In genomic region chrX:10199212-10199611, GRCh38 we compare ENCODE assay signal across 9 cellular contexts. TPM values are rescaled to one million over a fixed set of nuclear protein-coding genes. Genes with fewer than 3 reads are reported as not detected.
DNase-seq lines count a peak whose midpoint lies in the region; ATAC-seq and TF ChIP-seq lines count a peak whose summit lies in the region.
"Had no signal": no experiment of that assay in that cellular context is flagged by ENCODE, and none has a peak within 500 bp of the region (broad histone marks: within the 10 kb centered on the region; RNA-seq: fewer than 3 reads in every experiment).

No MANE protein-coding gene starts in this region.

- H3K36me3 ChIP-seq in IMR-90 (ENCODE audit: control insufficient read depth, insufficient read depth, low read length), result no peaks in the 10 kb centered on the region

- ATAC-seq in stimulated activated naive CD8-positive, alpha-beta T cell treated with anti-CD3 and anti-CD28 coated beads, Interleukin-15, Interleukin-2, amounts not matched to agents 100 U/mL and 50 U/mL, for 24 hours, result peak; percentile 14
- ATAC-seq in stimulated activated naive CD8-positive, alpha-beta T cell treated with anti-CD3 and anti-CD28 coated beads, Interleukin-15, amount 100 ng/mL, for 72 hours, result no peak
- ATAC-seq in IMR-90 (ENCODE audit: low read depth), result no peak
- no peak for ATAC-seq in HG02970 (IDR thresholded peaks at IDR 0.05; ENCODE audit: low FRiP score, unreplicated experiment)
- ATAC-seq: foreskin keratinocyte had no signal

- no peak overlapping the region for H3K9ac ChIP-seq in IMR-90 (ENCODE audit: low read depth, low read length)

- H3K23ac ChIP-seq in IMR-90 (ENCODE audit: low read depth, low read length), result no peak overlapping the region

- no peak overlapping the region for H2AK9ac ChIP-seq in IMR-90 (replicated peaks; ENCODE audit: low read depth, low read length, poor library complexity)

- H3K27me3 ChIP-seq in IMR-90 (ENCODE audit: control insufficient read depth, insufficient read depth, low read length), result no peaks in the 10 kb centered on the region
- H3K27me3 ChIP-seq: foreskin keratinocyte had no signal

- POLR2A ChIA-PET in IMR-90 (lab: Charles Lee; ENCODE audit: unreplicated experiment) (no interaction called here), RWPE1 (lab: Yijun Ruan, JAX; ENCODE audit: low non-redundant PET) (no interaction called here)

- TF ChIP-seq CTCF in IMR-90 (conservative IDR thresholded peaks at IDR 0.05; ENCODE audit: low read depth, low read length), result no peak
- no peak for TF ChIP-seq CTCF in RWPE1 (conservative IDR thresholded peaks at IDR 0.05; ENCODE audit: low read depth)

- H2BK20ac ChIP-seq in IMR-90 (ENCODE audit: low read depth, low read length), result no peak overlapping the region

- no peak overlapping the region for H3K4me3 ChIP-seq in IMR-90 (ENCODE audit: insufficient read depth, low read depth, low read length)

- H3K4me1 ChIP-seq in IMR-90 (ENCODE audit: control insufficient read depth, insufficient read depth, low read length), result peaks cover 5% of the 10 kb centered on the region
- H3K4me1 ChIP-seq: foreskin keratinocyte had no signal

- H3K27ac Mint-ChIP-seq in stimulated activated naive CD8-positive, alpha-beta T cell treated with anti-CD3 and anti-CD28 coated beads, Interleukin-15, amount 100 ng/mL, for 72 hours, result no peak overlapping the region

- no peak overlapping the region for H2BK5ac ChIP-seq in IMR-90 (ENCODE audit: low read depth, low read length, poor library complexity, severe bottlenecking)

- in situ Hi-C loops in IMR-90 (cut with MboI; ENCODE audit: low sequenced_read_pairs), result loop anchor here (10.0 to 25.0 kb wide), 2 partner anchors 416 to 1563 kb away; partner anchors contain the start of gene MSL3

- H3K18ac ChIP-seq in IMR-90 (ENCODE audit: low read depth, low read length), result no peak overlapping the region

- no TSS peak for BruUV-seq in IMR-90 (replicated peaks; lab: Mats Ljungman, UMichigan)

- no peaks in the 10 kb centered on the region for H3K4me1 Mint-ChIP-seq in stimulated activated naive CD8-positive, alpha-beta T cell treated with anti-CD3 and anti-CD28 coated beads, Interleukin-15, amount 100 ng/mL, for 72 hours

- no peaks in the 10 kb centered on the region for H3K79me1 ChIP-seq in IMR-90 (ENCODE audit: low read depth in 1 of 2, low read length in 2 of 2)

- H3K4ac ChIP-seq in IMR-90 (ENCODE audit: low read depth, low read length), result no peak overlapping the region

- H3K27me3 Mint-ChIP-seq in stimulated activated naive CD8-positive, alpha-beta T cell treated with anti-CD3 and anti-CD28 coated beads, Interleukin-15, amount 100 ng/mL, for 72 hours, result no peaks in the 10 kb centered on the region

- WGBS in IMR-90 (ENCODE audit: extremely low coverage in 2 of 2, insufficient read length in 1 of 2), 2 experiments, result no CpG with 5 or more reads among the region's 6 CpGs

- H3K4me3 Mint-ChIP-seq in stimulated activated naive CD8-positive, alpha-beta T cell treated with anti-CD3 and anti-CD28 coated beads, Interleukin-15, amount 100 ng/mL, for 72 hours, result no peak overlapping the region

- no peak for TF ChIP-seq POLR2A in IMR-90 (IDR thresholded peaks at IDR 0.05; ENCODE audit: low read depth, low read length)
- no peak for TF ChIP-seq POLR2A in erythroblast (IDR thresholded peaks at IDR 0.05; ENCODE audit: low read length)

- H2AFZ ChIP-seq in IMR-90 (replicated peaks; ENCODE audit: low read length, poor library complexity), result no peak overlapping the region

- H3K56ac ChIP-seq in IMR-90 (ENCODE audit: extremely low read depth, insufficient read depth, low read length), result no peak overlapping the region

- no peak overlapping the region for H3K14ac ChIP-seq in IMR-90 (replicated peaks; ENCODE audit: low read depth, low read length)

- no peak for DNase-seq in stimulated activated naive CD8-positive, alpha-beta T cell treated with anti-CD3 and anti-CD28 coated beads, Interleukin-15, Interleukin-2, amounts not matched to agents 100 U/mL and 50 U/mL, for 24 hours
- DNase-seq in stimulated activated naive CD8-positive, alpha-beta T cell treated with anti-CD3 and anti-CD28 coated beads, Interleukin-15, amount 100 ng/mL, for 72 hours, result no peak
- peak; percentile 67 for DNase-seq in IMR-90
- DNase-seq in erythroblast (lab: John Stamatoyannopoulos, UW), result peak; percentile 50 to 70
- no peak for DNase-seq in NCI-H128 (lab: John Stamatoyannopoulos, UW; ENCODE audit: unreplicated experiment)
- no peak for DNase-seq in RWPE1 (ENCODE audit: low spot score)
- DNase-seq in NCI-H510A (lab: John Stamatoyannopoulos, UW), result no peak

- H2BK120ac ChIP-seq in IMR-90 (ENCODE audit: low read depth, low read length), result no peak overlapping the region

- H3K27ac ChIP-seq in IMR-90 (ENCODE audit: insufficient read depth, low read length) (no peak overlapping the region), RWPE1 (no peak overlapping the region)
- H3K27ac ChIP-seq: foreskin keratinocyte had no signal

- H3K4me2 ChIP-seq in IMR-90 (ENCODE audit: low read depth, low read length), result no peak overlapping the region; the same call in 1 of the 2 replicates

- no peak overlapping the region; a peak in 1 of 4 replicates for H4K8ac ChIP-seq in IMR-90 (ENCODE audit: low read depth in 2 of 2, low read length in 2 of 2)

- intact Hi-C loops in IMR-90 (cut with micrococcal nuclease), result loop anchor here (10.0 kb wide), 1 partner anchor 246 kb away; no protein-coding TSS in a partner anchor

- no peak for TF ChIP-seq RAD21 in IMR-90 (IDR thresholded peaks at IDR 0.05; ENCODE audit: low read length)

- no peak overlapping the region for H2AK5ac ChIP-seq in IMR-90 (ENCODE audit: low read depth, low read length)

- H4K20me1 ChIP-seq in IMR-90 (ENCODE audit: insufficient read depth, low read length), result no peaks in the 10 kb centered on the region

- no peaks in the 10 kb centered on the region for H3K9me1 ChIP-seq in IMR-90 (ENCODE audit: insufficient read depth, low read length)

- dilution Hi-C loops in IMR-90 (cut with HindIII; ENCODE audit: low sequenced_read_pairs, unreplicated experiment), result loop anchor here (25.0 kb wide), 1 partner anchor 938 kb away; no protein-coding TSS in a partner anchor

- no peaks in the 10 kb centered on the region for H3K9me3 ChIP-seq in IMR-90 (ENCODE audit: control insufficient read depth, insufficient read depth, low read length)

- H3K9me3 Mint-ChIP-seq in stimulated activated naive CD8-positive, alpha-beta T cell treated with anti-CD3 and anti-CD28 coated beads, Interleukin-15, amount 100 ng/mL, for 72 hours, result no peaks in the 10 kb centered on the region

- H2BK15ac ChIP-seq in IMR-90 (ENCODE audit: low read depth, low read length), result no peak overlapping the region

- CTCF ChIA-PET in IMR-90 (lab: Yijun Ruan, JAX), result no interaction called here
- CTCF ChIA-PET in RWPE1 (lab: Yijun Ruan, JAX), result interaction anchor here (0.6 to 1.4 kb wide), 2 partner anchors 9 to 54 kb away, joined by 3 to 4 read pairs; no protein-coding TSS in a partner anchor

- no peak overlapping the region for H4K5ac ChIP-seq in IMR-90 (ENCODE audit: low read depth, low read length)

- no peak overlapping the region for H4K91ac ChIP-seq in IMR-90 (ENCODE audit: insufficient read depth, low read depth, low read length)

TF ChIP-seq in IMR-90, 13 proteins besides CTCF, POLR2A, EP300 and RAD21:
- TF ChIP-seq CEBPB (IDR thresholded peaks at IDR 0.05; ENCODE audit: low read depth, low read length), result peak; percentile 77
- no peak for TF ChIP-seq NFE2L2 (IDR thresholded peaks at IDR 0.05; ENCODE audit: low read depth, low read length)
- TF ChIP-seq SMC3 (IDR thresholded peaks at IDR 0.05; ENCODE audit: low read depth, low read length), result no peak
- TF ChIP-seq RFX5 (IDR thresholded peaks at IDR 0.05; ENCODE audit: low read depth, low read length), result no peak
- TF ChIP-seq FOS (IDR thresholded peaks at IDR 0.05; ENCODE audit: low read depth, low read length), result no peak

RNA-seq across cellular contexts. Expression of gene CLCN4, which starts 42.4 kb away (rescaled TPM):
- total RNA-seq in IMR-90 (2012; rRNA removed), result 3.9 and 4.5 TPM in 2 replicates
- polyA plus RNA-seq in IMR-90 (2012; rRNA removed), result 2.2 and 2.5 TPM in 2 replicates
- polyA plus RNA-seq in IMR-90 (2012; cell fraction: cytosol; rRNA removed), result 1.7 and 1.9 TPM in 2 replicates
- 0.87 and 0.94 TPM in 2 replicates for polyA plus RNA-seq in IMR-90 (2012; cell fraction: nucleus; rRNA removed; ENCODE audit: low replicate concordance)

Comparison
In these comparisons a context has a peak if more than half of its experiments do, and no peak if none do; other contexts are left out.
1. DNase-seq: peak in IMR-90 (single experiment) and erythroblast (2 of 2); none in stimulated activated naive CD8-positive, alpha-beta T cell treated with anti-CD3 and anti-CD28 coated beads, Interleukin-15, Interleukin-2, amounts not matched to agents 100 U/mL and 50 U/mL, for 24 hours (single experiment), stimulated activated naive CD8-positive, alpha-beta T cell treated with anti-CD3 and anti-CD28 coated beads, Interleukin-15, amount 100 ng/mL, for 72 hours (0 of 2), NCI-H128 (single experiment), RWPE1 (single experiment) and NCI-H510A (single experiment).